In genomic region chr21:36485476-36485875, GRCh38 we compare ENCODE assay signal across 37 cellular contexts. TPM values are rescaled to one million over a fixed set of nuclear protein-coding genes. Genes with fewer than 3 reads are reported as not detected.
"Had no signal": no experiment of that assay in that cellular context is flagged by ENCODE, and none has a peak within 500 bp of the region (broad histone marks: within the 10 kb centered on the region; RNA-seq: fewer than 3 reads in every experiment).

No MANE protein-coding gene starts in this region.

- H3K9me3 ChIP-seq: MG63 had no signal

- H3K36me3 ChIP-seq: MG63 had no signal

- DNase-seq: Karpas-422, Kasumi-1, MG63, MM.1S, MV-4-11, NCI-H1048, NCI-H1092, NCI-H1092 treated with DMSO at 0.1 percent for 48 hours, NCI-H1105, NCI-H1105 treated with DMSO at 0.1 percent for 48 hours, NCI-H1417, NCI-H1417 treated with DMSO at 0.1 percent for 48 hours, NCI-H1436, NCI-H1436 treated with DMSO at 0.1 percent for 48 hours, NCI-H146, NCI-H1694, NCI-H1694 treated with DMSO at 0.1 percent for 48 hours, NCI-H187, NCI-H187 treated with DMSO at 0.1 percent for 48 hours, NCI-H1930, NCI-H2029, NCI-H2029 treated with DMSO at 0.1 percent for 48 hours, NCI-H2081, NCI-H2081 treated with DMSO at 0.1 percent for 48 hours, NCI-H2107, NCI-H2171 treated with DMSO at 0.1 percent for 48 hours, NCI-H2227 treated with DMSO at 0.1 percent for 48 hours, NCI-H226, NCI-H345, NCI-H446 treated with DMSO at 0.1 percent for 48 hours, NCI-H510A, NCI-H510A treated with DMSO at 0.1 percent for 48 hours, NCI-H524 had no signal

- H3K4me3 ChIP-seq: MG63 had no signal

- H3K27me3 ChIP-seq: MG63 had no signal

RNA-seq across cellular contexts. Expression of gene CLDN14, which starts 5.6 kb away (rescaled TPM):
- total RNA-seq: LHCN-M2, M059J, MCF 10A, NCI-H460 had no signal
